25 cellular contexts compared by ENCODE assay signal in genomic region chr9:123772967-123773366, GRCh38.
"Had no signal": no experiment of that assay in that cellular context is flagged by ENCODE, and none has a peak within 500 bp of the region (broad histone marks: within the 10 kb centered on the region; RNA-seq: fewer than 3 reads in every experiment).

No MANE protein-coding gene starts in this region.

- H3K36me3 ChIP-seq: gastroesophageal sphincter, heart left ventricle, ovary, prostate gland, upper lobe of left lung had no signal

- H3K27ac ChIP-seq: coronary artery, gastroesophageal sphincter, heart left ventricle, ovary, prostate gland, upper lobe of left lung had no signal

- H3K4me3 ChIP-seq: coronary artery, gastroesophageal sphincter, heart left ventricle, ovary, prostate gland, upper lobe of left lung had no signal

- H3K4me1 ChIP-seq: gastroesophageal sphincter, prostate gland had no signal

- H3K27ac Mint-ChIP-seq: activated B cell treated with CpG ODN at 0.5 μM for 24 hours; activated CD4-positive, alpha-beta memory T cell treated with anti-CD3 and anti-CD28 coated beads, Interleukin-2, amount 10 ng/mL, durations not matched to agents 7 days and 5 days; activated naive CD4-positive, alpha-beta T cell treated with anti-CD3 and anti-CD28 coated beads for 36 hours; activated naive CD8-positive, alpha-beta T cell treated with anti-CD3 and anti-CD28 coated beads, Interleukin-2, amount 10 ng/mL, durations not matched to agents 7 days and 5 days; activated T-cell treated with anti-CD3 and anti-CD28 coated beads, Interleukin-2, amount 50 U/mL, for 72 hours; endodermal cell; mesothelial cell of epicardium; naive thymus-derived CD8-positive, alpha-beta T cell; stimulated activated naive B cell treated with anti-CD40 and anti-IgM and Interleukin-4, amounts not matched to agents 10 μg/mL and 1 μg/mL and 100 μg/mL, for 72 hours had no signal

- H3K9me3 Mint-ChIP-seq: activated B cell treated with CpG ODN at 0.5 μM for 24 hours; activated CD4-positive, alpha-beta memory T cell treated with anti-CD3 and anti-CD28 coated beads, Interleukin-2, amount 10 ng/mL, durations not matched to agents 7 days and 5 days; activated naive CD4-positive, alpha-beta T cell treated with anti-CD3 and anti-CD28 coated beads for 36 hours; activated naive CD8-positive, alpha-beta T cell treated with anti-CD3 and anti-CD28 coated beads, Interleukin-2, amount 10 ng/mL, durations not matched to agents 7 days and 5 days; activated T-cell treated with anti-CD3 and anti-CD28 coated beads, Interleukin-2, amount 50 U/mL, for 72 hours; endodermal cell; mesothelial cell of epicardium; naive thymus-derived CD8-positive, alpha-beta T cell; stimulated activated naive B cell treated with anti-CD40 and anti-IgM and Interleukin-4, amounts not matched to agents 10 μg/mL and 1 μg/mL and 100 μg/mL, for 72 hours had no signal

- DNase-seq: activated B cell treated with CpG ODN at 0.5 μM for 24 hours; activated CD4-positive, alpha-beta memory T cell treated with anti-CD3 and anti-CD28 coated beads, Interleukin-2, amount 10 ng/mL, durations not matched to agents 7 days and 5 days; activated CD4-positive, alpha-beta T cell treated with anti-CD3 and anti-CD28 coated beads for 48 hours; activated effector memory CD4-positive, alpha-beta T cell treated with Interleukin-2 at 50 U/mL for 16 hours; activated naive CD4-positive, alpha-beta T cell treated with anti-CD3 and anti-CD28 coated beads for 36 hours; activated naive CD8-positive, alpha-beta T cell treated with anti-CD3 and anti-CD28 coated beads, Interleukin-2, amount 10 ng/mL, durations not matched to agents 7 days and 5 days; activated T-cell treated with anti-CD3 and anti-CD28 coated beads, Interleukin-2, amount 50 U/mL, for 72 hours; amygdala; cerebellar nuclear complex; endodermal cell; heart left ventricle; left ventricle myocardium superior; mammary epithelial cell; naive thymus-derived CD8-positive, alpha-beta T cell; ovary; stimulated activated CD4-positive, alpha-beta T cell treated with anti-CD3 and anti-CD28 coated beads, Interleukin-2, amount 100 ng/mL, for 48 hours; stimulated activated CD8-positive, alpha-beta memory T cell treated with anti-CD3 and anti-CD28 coated beads, Interleukin-4, amount 100 ng/mL, for 48 hours; stimulated activated naive B cell treated with anti-CD40 and anti-IgM and Interleukin-4, amounts not matched to agents 10 μg/mL and 1 μg/mL and 100 μg/mL, for 72 hours; T-helper 9 cell; upper lobe of left lung had no signal

- H3K27me3 Mint-ChIP-seq: activated B cell treated with CpG ODN at 0.5 μM for 24 hours; activated CD4-positive, alpha-beta memory T cell treated with anti-CD3 and anti-CD28 coated beads, Interleukin-2, amount 10 ng/mL, durations not matched to agents 7 days and 5 days; naive thymus-derived CD8-positive, alpha-beta T cell; stimulated activated naive B cell treated with anti-CD40 and anti-IgM and Interleukin-4, amounts not matched to agents 10 μg/mL and 1 μg/mL and 100 μg/mL, for 72 hours had no signal

- H3K4me3 Mint-ChIP-seq: activated B cell treated with CpG ODN at 0.5 μM for 24 hours; activated CD4-positive, alpha-beta memory T cell treated with anti-CD3 and anti-CD28 coated beads, Interleukin-2, amount 10 ng/mL, durations not matched to agents 7 days and 5 days; activated naive CD4-positive, alpha-beta T cell treated with anti-CD3 and anti-CD28 coated beads for 36 hours; activated naive CD8-positive, alpha-beta T cell treated with anti-CD3 and anti-CD28 coated beads, Interleukin-2, amount 10 ng/mL, durations not matched to agents 7 days and 5 days; activated T-cell treated with anti-CD3 and anti-CD28 coated beads, Interleukin-2, amount 50 U/mL, for 72 hours; endodermal cell; mesothelial cell of epicardium; naive thymus-derived CD8-positive, alpha-beta T cell; stimulated activated naive B cell treated with anti-CD40 and anti-IgM and Interleukin-4, amounts not matched to agents 10 μg/mL and 1 μg/mL and 100 μg/mL, for 72 hours had no signal

- FAIRE-seq: islet of Langerhans had no signal

- H3K27me3 ChIP-seq: gastroesophageal sphincter, heart left ventricle, ovary, upper lobe of left lung had no signal

- H3K36me3 Mint-ChIP-seq: mesothelial cell of epicardium; stimulated activated naive B cell treated with anti-CD40 and anti-IgM and Interleukin-4, amounts not matched to agents 10 μg/mL and 1 μg/mL and 100 μg/mL, for 72 hours had no signal

- H3K9me3 ChIP-seq: gastroesophageal sphincter, heart left ventricle, ovary, prostate gland, upper lobe of left lung had no signal
